1 cellular context compared by ENCODE assay signal in genomic region chr12:80173465-80173864, GRCh38.
TF ChIP-seq lines count a peak whose summit lies in the region.

No MANE protein-coding gene starts in this region.

TF ChIP-seq in GM23338, 12 proteins besides CTCF, POLR2A, EP300 and RAD21 (continued from another document):
- TF ChIP-seq ZNF462 (CRISPR knock-in tag; IDR thresholded peaks at IDR 0.05), result 0 out of 2 replicates have a peak, but pooled peaks have one; percentile 35
